ENCODE assay signal across 21 cellular contexts in the genomic region with DNA sequence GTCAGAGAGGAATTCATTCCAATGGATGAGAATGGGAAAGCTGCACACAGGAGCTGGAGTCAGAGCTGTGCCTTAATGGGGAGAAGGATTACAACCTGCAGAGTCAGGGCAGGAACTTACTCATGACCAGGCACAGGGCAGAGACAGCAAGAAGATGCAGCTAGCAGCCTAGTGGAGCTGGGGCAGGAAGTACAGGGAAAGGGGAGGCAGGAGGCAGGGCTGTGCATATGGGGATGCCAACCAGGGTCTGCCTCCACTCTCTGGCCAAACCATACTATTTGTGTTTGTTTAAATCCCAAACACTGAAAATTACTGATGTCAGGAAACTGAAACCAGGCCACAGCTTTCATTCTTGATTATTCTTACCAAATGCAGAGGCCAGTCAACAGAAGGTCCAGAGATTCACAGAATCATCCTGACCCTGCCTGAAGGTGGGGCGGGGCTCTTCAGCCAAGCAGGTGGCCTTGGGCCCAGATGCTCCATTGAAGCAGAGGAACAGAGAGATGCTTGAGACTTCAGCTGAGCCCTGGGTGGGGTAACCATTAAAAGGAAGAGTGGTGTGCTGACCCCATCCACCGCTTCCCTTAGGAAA.
"Had no signal": no experiment of that assay in that cellular context is flagged by ENCODE, and none has a peak within 500 bp of the region (broad histone marks: within the 10 kb centered on the region; RNA-seq: fewer than 3 reads in every experiment).

No MANE protein-coding gene starts in this region.

- H3K9me3 ChIP-seq: gastrocnemius medialis, heart right ventricle, ovary, stomach, thoracic aorta, vagina had no signal

- H3K4me2 ChIP-seq: neural progenitor cell had no signal

- H3K4me3 ChIP-seq: cardiac muscle cell, dorsolateral prefrontal cortex, gastrocnemius medialis, heart right ventricle, lung, neural progenitor cell, ovary, stomach, thoracic aorta, vagina had no signal

- H3K27ac ChIP-seq: cardiac muscle cell, gastrocnemius medialis, heart right ventricle, neural progenitor cell, ovary, vagina had no signal

- H3K27me3 ChIP-seq: gastrocnemius medialis, neural progenitor cell, ovary, vagina had no signal

- H3K4me1 ChIP-seq: neural progenitor cell had no signal

- DNase-seq: activated CD4-positive, alpha-beta memory T cell treated with anti-CD3 and anti-CD28 coated beads for 36 hours; activated CD4-positive, CD25-positive, alpha-beta regulatory T cell treated with anti-CD3 and anti-CD28 coated beads, Interleukin-2, amount 50 U/mL, for 72 hours; activated CD8-positive, alpha-beta memory T cell treated with anti-CD3 and anti-CD28 coated beads, Interleukin-2, amount 10 ng/mL, durations not matched to agents 7 days and 5 days; activated naive CD4-positive, alpha-beta T cell treated with anti-CD3 and anti-CD28 coated beads, Interleukin-2, amount 10 ng/mL, durations not matched to agents 7 days and 5 days; activated T-cell treated with anti-CD3 and anti-CD28 coated beads, Interleukin-2, amount 50 U/mL, for 24 hours; dorsolateral prefrontal cortex; endodermal cell; gastrocnemius medialis; heart right ventricle; left colon; midbrain; naive B cell; ovary; stimulated activated CD4-positive, alpha-beta T cell treated with anti-CD3 and anti-CD28 coated beads, Interleukin-1b, Interleukin-23, amount 100 ng/mL, for 48 hours; stomach; T-helper 9 cell had no signal

- H3K9ac ChIP-seq: neural progenitor cell had no signal

- H3K36me3 ChIP-seq: cardiac muscle cell, gastrocnemius medialis, heart right ventricle, neural progenitor cell, ovary, stomach, thoracic aorta, vagina had no signal

- ATAC-seq: activated CD8-positive, alpha-beta memory T cell treated with anti-CD3 and anti-CD28 coated beads, Interleukin-2, amount 10 ng/mL, durations not matched to agents 7 days and 5 days; gastrocnemius medialis; heart right ventricle; left colon had no signal

- H2AFZ ChIP-seq: neural progenitor cell had no signal
